ENCODE assay signal across 8 cellular contexts in the genomic region with DNA sequence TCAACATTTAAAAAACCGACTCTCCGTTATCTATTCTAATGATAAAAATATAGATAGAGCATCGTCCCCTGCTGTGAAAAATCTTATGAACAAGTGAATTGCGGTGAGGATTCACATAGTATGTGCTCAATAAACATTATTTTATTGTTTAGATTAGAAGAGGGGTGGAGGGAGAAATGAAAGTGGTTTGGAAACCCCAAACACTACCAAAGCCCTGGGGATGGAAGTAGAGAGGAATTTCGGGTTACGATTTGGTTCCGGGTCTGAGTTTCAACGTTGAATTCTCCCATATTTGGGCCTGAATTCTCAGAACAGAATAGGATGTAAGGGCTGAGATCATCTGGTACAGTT. TPM values are rescaled to one million over a fixed set of nuclear protein-coding genes. Genes with fewer than 3 reads are reported as not detected.
DNase-seq lines count a peak whose midpoint lies in the region; ATAC-seq and TF ChIP-seq lines count a peak whose summit lies in the region.

No MANE protein-coding gene starts in this region.

- peak overlapping the region; percentile 85 for H3K4me3 Mint-ChIP-seq in Caco-2 (ENCODE audit: unreplicated experiment)

- peak overlapping the region; percentile 92 to 98 (median 92) for H3K27ac ChIP-seq in Peyer's patch
- H3K27ac ChIP-seq in esophagus (ENCODE audit: low read depth in 2 of 2, low read length in 1 of 2) = peak overlapping the region; percentile 65 to 98
- peak overlapping the region; percentile 91 for H3K27ac ChIP-seq in parathyroid adenoma

- H3K4me1 Mint-ChIP-seq in Caco-2 (ENCODE audit: low read depth, unreplicated experiment) = no peaks in the 10 kb centered on the region

- H3K36me3 ChIP-seq in Caco-2 (ENCODE audit: control insufficient read depth, insufficient read depth, low read length) = no peaks in the 10 kb centered on the region
- no peaks in the 10 kb centered on the region for H3K36me3 ChIP-seq in Peyer's patch
- H3K36me3 ChIP-seq in esophagus (ENCODE audit: control insufficient read depth in 2 of 2, insufficient read depth in 2 of 2, low read length in 1 of 2) = no peaks in the 10 kb centered on the region
- no peaks in the 10 kb centered on the region for H3K36me3 ChIP-seq in parathyroid adenoma (ENCODE audit: control insufficient read depth, insufficient read depth, low read length)

- H3K9ac ChIP-seq in parathyroid adenoma = no peak overlapping the region

- H3K79me2 ChIP-seq in parathyroid adenoma = peaks cover 8% of the 10 kb centered on the region

- ATAC-seq in HG03354 (IDR thresholded peaks at IDR 0.05; ENCODE audit: poor library complexity, severe bottlenecking, unreplicated experiment) = no peak

- intact Hi-C loops in Caco-2 (cut with micrococcal nuclease; ENCODE audit: unreplicated experiment) = no loop called here

- peak overlapping the region; percentile 79 for H3K27ac Mint-ChIP-seq in Caco-2 (ENCODE audit: unreplicated experiment)

- no peaks in the 10 kb centered on the region for H3K9me3 Mint-ChIP-seq in Caco-2 (ENCODE audit: unreplicated experiment)

- no peaks in the 10 kb centered on the region for H3K9me3 ChIP-seq in Caco-2
- no peaks in the 10 kb centered on the region for H3K9me3 ChIP-seq in Peyer's patch
- no peaks in the 10 kb centered on the region for H3K9me3 ChIP-seq in esophagus (ENCODE audit: control insufficient read depth in 2 of 2, insufficient read depth in 1 of 2, low read depth in 1 of 2, low read length in 1 of 2)
- H3K9me3 ChIP-seq in parathyroid adenoma (ENCODE audit: control insufficient read depth, low read length) = no peaks in the 10 kb centered on the region

- DNase-seq in Caco-2 (no peak), Peyer's patch (no peak), kidney tubule cell (ENCODE audit: low spot score) (no peak), amniotic stem cell (lab: John Stamatoyannopoulos, UW) (no peak), Ammon's horn (ENCODE audit: low spot score) (no peak)

- CTCF ChIA-PET in Caco-2 (lab: Charles Lee) = interaction anchor here (0.7 to 2.1 kb wide), 4 partner anchors 12 to 1110 kb away, joined by 3 to 20 read pairs (median 10); a partner anchor contains a TSS

- H2AFZ ChIP-seq in parathyroid adenoma = peak overlapping the region; percentile 89

- no peak for TF ChIP-seq POLR2A in Peyer's patch (IDR thresholded peaks at IDR 0.05)

- no peaks in the 10 kb centered on the region for H3K27me3 Mint-ChIP-seq in Caco-2 (ENCODE audit: insufficient read depth, unreplicated experiment)

- H3K4me3 ChIP-seq in Caco-2 (ENCODE audit: low read depth, low read length) = peak overlapping the region; percentile 27
- H3K4me3 ChIP-seq in Peyer's patch = peak overlapping the region; percentile 58 to 91 (median 82)
- H3K4me3 ChIP-seq in esophagus (ENCODE audit: low read depth in 1 of 2, low read length in 2 of 2) = peak overlapping the region; percentile 82 to 93
- peak overlapping the region; percentile 86 for H3K4me3 ChIP-seq in parathyroid adenoma (ENCODE audit: low read depth, low read length)

- H3K36me3 Mint-ChIP-seq in Caco-2 (ENCODE audit: insufficient read depth, unreplicated experiment) = peaks cover 9% of the 10 kb centered on the region

- POLR2A ChIA-PET in Caco-2 (lab: Charles Lee) = interaction anchor here (0.6 to 2.3 kb wide), 10 partner anchors 13 to 1160 kb away, joined by 3 to 26 read pairs (median 6); a partner anchor contains a TSS

- TF ChIP-seq CTCF in Caco-2 (IDR thresholded peaks at IDR 0.05; ENCODE audit: insufficient read depth in 1 of 2, low read depth in 1 of 2, low read length in 1 of 2, severe bottlenecking in 1 of 2, unreplicated experiment in 1 of 2) (no peak), Peyer's patch (IDR thresholded peaks at IDR 0.05) (no peak), parathyroid adenoma (IDR thresholded peaks at IDR 0.05) (no peak)

- H3K27me3 ChIP-seq in Caco-2 (replicated peaks; ENCODE audit: control insufficient read depth, insufficient read depth, low read length) (no peaks in the 10 kb centered on the region), Peyer's patch (no peaks in the 10 kb centered on the region), esophagus (ENCODE audit: control insufficient read depth in 1 of 2, insufficient read depth in 2 of 2, low read length in 2 of 2) (no peaks in the 10 kb centered on the region), parathyroid adenoma (ENCODE audit: control insufficient read depth, insufficient read depth, low read length) (no peaks in the 10 kb centered on the region)

- peak overlapping the region; percentile 57 for H3K4me2 ChIP-seq in parathyroid adenoma (ENCODE audit: low read length)

- BruUV-seq in Caco-2 (replicated peaks; lab: Mats Ljungman, UMichigan) = TSS peak; percentile 68

- WGBS in esophagus, 2 donors = 10 to 15% methylated on average over 8 of the region's 8 CpGs

- no peaks in the 10 kb centered on the region for H3K4me1 ChIP-seq in Caco-2
- H3K4me1 ChIP-seq in Peyer's patch = peaks cover 0 to 18% (median 5%) of the 10 kb centered on the region in 4 donors
- H3K4me1 ChIP-seq in esophagus (ENCODE audit: control insufficient read depth in 2 of 2, insufficient read depth in 2 of 2, low read length in 1 of 2) = no peaks in the 10 kb centered on the region
- no peaks in the 10 kb centered on the region for H3K4me1 ChIP-seq in parathyroid adenoma

RNA-seq across cellular contexts. Expression of a gene that starts 0.5 kb away (rescaled TPM):
- total RNA-seq in Caco-2 (2022) (19.6 and 21.5 TPM in 2 replicates), Peyer's patch (10 to 100 TPM; 57.8 to 63.7 (median 59.9) TPM)
- polyA plus RNA-seq in esophagus = 10 to 100 TPM; 23.7 to 27.5 TPM

RNA-seq across cellular contexts. Expression of a gene that starts 46.8 kb away (rescaled TPM):
- total RNA-seq in Caco-2 (2022) = 9.4 and 9.8 TPM in 2 replicates
- 10 to 100 TPM in 2 of 4 donors, 1 to 10 TPM in 2; 9.3 to 62.7 (median 12.8) TPM for total RNA-seq in Peyer's patch
- polyA plus RNA-seq in esophagus = 1 to 10 TPM; 3.5 to 4.2 TPM

RNA-seq across cellular contexts. Expression of a gene that starts 58.0 kb away (rescaled TPM):
- total RNA-seq in Caco-2 (2022) (37.2 and 40.6 TPM in 2 replicates), Peyer's patch (10 to 100 TPM; 19.1 to 82.5 (median 27.0) TPM)
- 10 to 100 TPM; 15.5 to 27.2 TPM for polyA plus RNA-seq in esophagus

Comparison
In these comparisons a context has a peak if more than half of its experiments do, and no peak if none do; other contexts are left out.
1. H3K4me3 ChIP-seq: peak in every context shown above with its lines; median percentile 88 in esophagus; 86 in parathyroid adenoma; 82 in Peyer's patch; 27 in Caco-2.